In the genomic region with DNA sequence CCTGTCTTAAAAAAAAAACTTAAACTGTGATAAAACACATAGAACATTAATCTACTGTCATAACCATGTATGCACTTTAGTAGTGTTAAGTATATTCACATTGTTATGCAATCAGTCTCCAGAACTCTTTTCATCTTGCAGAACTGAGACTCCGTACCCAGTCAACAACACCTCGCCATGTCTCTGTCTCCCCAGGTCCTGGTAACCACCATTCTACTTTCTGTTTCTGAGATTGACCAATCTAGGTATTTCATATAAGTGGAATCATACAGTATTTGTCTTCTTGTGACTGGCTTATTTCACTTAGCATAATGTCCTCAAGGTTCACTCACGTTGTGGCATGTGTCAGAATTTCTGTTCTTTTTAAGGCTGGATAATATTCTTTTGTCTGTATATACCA, we compare ENCODE assay signal across 1 cellular context.
TF ChIP-seq lines count a peak whose summit lies in the region.

No MANE protein-coding gene starts in this region.

TF ChIP-seq in SK-N-SH treated with all-trans-retinoic acid at 6 μM for 48 hours, 23 proteins besides CTCF, POLR2A, EP300 and RAD21 (continued from another document):
- TF ChIP-seq, protein P1, sequence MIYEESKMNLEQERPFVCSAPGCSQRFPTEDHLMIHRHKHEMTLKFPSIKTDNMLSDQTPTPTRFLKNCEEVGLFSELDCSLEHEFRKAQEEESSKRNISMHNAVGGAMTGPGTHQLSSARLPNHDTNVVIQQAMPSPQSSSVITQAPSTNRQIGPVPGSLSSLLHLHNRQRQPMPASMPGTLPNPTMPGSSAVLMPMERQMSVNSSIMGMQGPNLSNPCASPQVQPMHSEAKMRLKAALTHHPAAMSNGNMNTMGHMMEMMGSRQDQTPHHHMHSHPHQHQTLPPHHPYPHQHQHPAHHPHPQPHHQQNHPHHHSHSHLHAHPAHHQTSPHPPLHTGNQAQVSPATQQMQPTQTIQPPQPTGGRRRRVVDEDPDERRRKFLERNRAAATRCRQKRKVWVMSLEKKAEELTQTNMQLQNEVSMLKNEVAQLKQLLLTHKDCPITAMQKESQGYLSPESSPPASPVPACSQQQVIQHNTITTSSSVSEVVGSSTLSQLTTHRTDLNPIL (CRISPR knock-in tag; IDR thresholded peaks at IDR 0.05; ENCODE audit: low read depth), result no peak
- TF ChIP-seq TCF4 (CRISPR knock-in tag; IDR thresholded peaks at IDR 0.05; ENCODE audit: borderline replicate concordance), result no peak
- no peak for TF ChIP-seq OSR1 (CRISPR knock-in tag; IDR thresholded peaks at IDR 0.05)
